Comparison of ENCODE assay signal across 1 cellular context in genomic region chr9:77808750-77809079, GRCh38.
TF ChIP-seq lines count a peak whose summit lies in the region.

No MANE protein-coding gene starts in this region.

TF ChIP-seq in GM23338, 12 proteins besides CTCF, POLR2A, EP300 and RAD21 (continued from another document):
- TF ChIP-seq ZNF462 (CRISPR knock-in tag; IDR thresholded peaks at IDR 0.05) (no peak), REST (IDR thresholded peaks at IDR 0.05; ENCODE audit: unreplicated experiment) (no peak), NANOG (IDR thresholded peaks at IDR 0.05; ENCODE audit: borderline replicate concordance) (no peak)
